Comparison of ENCODE assay signal across 8 cellular contexts in genomic region chr3:127544151-127544805, GRCh38. TPM values are rescaled to one million over a fixed set of nuclear protein-coding genes. Genes with fewer than 3 reads are reported as not detected.
DNase-seq lines count a peak whose midpoint lies in the region; ATAC-seq, FAIRE-seq and TF ChIP-seq lines count a peak whose summit lies in the region.

No MANE protein-coding gene starts in this region.

- no peaks in the 10 kb centered on the region for H3K27me3 ChIP-seq in RWPE2 (ENCODE audit: insufficient read depth, poor library complexity, severe bottlenecking)
- H3K27me3 ChIP-seq in osteoblast (ENCODE audit: insufficient read depth, low read length): peaks cover 12% of the 10 kb centered on the region
- H3K27me3 ChIP-seq in tibial artery: no peaks in the 10 kb centered on the region

- no peak overlapping the region for H3K4me2 ChIP-seq in osteoblast (ENCODE audit: insufficient read depth, low read length)

- DNase-seq in AG20443 (ENCODE audit: low spot score) (peak; percentile 93), GM19239 (ENCODE audit: insufficient read length, low spot score) (peak; percentile 90), LHCN-M2 (ENCODE audit: low read depth) (peak; percentile 55), RWPE2 (ENCODE audit: low spot score) (no peak), foreskin fibroblast (peak; percentile 47 to 78), osteoblast (ENCODE audit: insufficient read length, low spot score, missing footprints) (peak; percentile 99), tibial artery (peak; percentile 65 to 79)
- peak; percentile 38 for DNase-seq in activated T-helper 2 cell treated with anti-CD3 and anti-CD28 coated beads, Interferon-gamma antibody, Interleukin-2, Interleukin-4, amounts not matched to agents 10 μg/mL and 5 μg/mL and 100 μg/mL, durations not matched to agents 14 hours and 24 hours and 36 hours (ENCODE audit: low spot score)

- no peak overlapping the region for H3K27ac ChIP-seq in RWPE2 (ENCODE audit: poor library complexity, severe bottlenecking)
- no peak overlapping the region for H3K27ac ChIP-seq in osteoblast (ENCODE audit: low read depth, low read length)
- H3K27ac ChIP-seq in tibial artery: no peak overlapping the region

- no peak overlapping the region for H3K4me3 Mint-ChIP-seq in activated T-helper 2 cell treated with anti-CD3 and anti-CD28 coated beads, Interferon-gamma antibody, Interleukin-2, Interleukin-4, amounts not matched to agents 10 μg/mL and 5 μg/mL and 100 μg/mL, durations not matched to agents 14 hours and 24 hours and 36 hours (ENCODE audit: low read depth)

- no peaks in the 10 kb centered on the region for H3K36me3 Mint-ChIP-seq in activated T-helper 2 cell treated with anti-CD3 and anti-CD28 coated beads, Interferon-gamma antibody, Interleukin-2, Interleukin-4, amounts not matched to agents 10 μg/mL and 5 μg/mL and 100 μg/mL, durations not matched to agents 14 hours and 24 hours and 36 hours (ENCODE audit: low read depth)

- H4K20me1 ChIP-seq in osteoblast (ENCODE audit: insufficient read depth, low read length): no peaks in the 10 kb centered on the region

- H3K4me1 Mint-ChIP-seq in activated T-helper 2 cell treated with anti-CD3 and anti-CD28 coated beads, Interferon-gamma antibody, Interleukin-2, Interleukin-4, amounts not matched to agents 10 μg/mL and 5 μg/mL and 100 μg/mL, durations not matched to agents 14 hours and 24 hours and 36 hours (ENCODE audit: low read depth): peaks cover 10% of the 10 kb centered on the region

- no peak overlapping the region for H3K4me3 ChIP-seq in RWPE2 (ENCODE audit: severe bottlenecking)
- H3K4me3 ChIP-seq in foreskin fibroblast (ENCODE audit: low read depth in 1 of 2, low read length in 2 of 2): no peak overlapping the region
- H3K4me3 ChIP-seq in osteoblast (ENCODE audit: insufficient read depth, low read length): no peak overlapping the region
- H3K4me3 ChIP-seq in tibial artery: no peak overlapping the region

- H2AFZ ChIP-seq in osteoblast (ENCODE audit: low read length): no peak overlapping the region

- no peaks in the 10 kb centered on the region for H3K4me1 ChIP-seq in RWPE2 (ENCODE audit: insufficient read depth, poor library complexity, severe bottlenecking)
- H3K4me1 ChIP-seq in osteoblast (ENCODE audit: insufficient read depth, low read length): peaks cover 5% of the 10 kb centered on the region
- peaks cover 0 to 26% (median 17%) of the 10 kb centered on the region in 4 donors for H3K4me1 ChIP-seq in tibial artery

- FAIRE-seq in GM19239 (lab: Jason Lieb, UNC): peak; percentile 87

- H3K36me3 ChIP-seq in RWPE2 (ENCODE audit: low read depth) (no peaks in the 10 kb centered on the region), osteoblast (ENCODE audit: insufficient read depth, low read length) (no peaks in the 10 kb centered on the region), tibial artery (no peaks in the 10 kb centered on the region)

- H3K9me3 ChIP-seq in RWPE2 (ENCODE audit: severe bottlenecking) (no peaks in the 10 kb centered on the region), osteoblast (ENCODE audit: low read depth, low read length) (no peaks in the 10 kb centered on the region), tibial artery (no peaks in the 10 kb centered on the region)

- TF ChIP-seq CTCF in RWPE2 (IDR thresholded peaks at IDR 0.05; ENCODE audit: poor library complexity, severe bottlenecking) (peak; percentile 82), foreskin fibroblast (IDR thresholded peaks at IDR 0.05; ENCODE audit: low read depth, low read length) (peak; percentile 88), osteoblast (IDR thresholded peaks at IDR 0.05; ENCODE audit: extremely low read depth, low read depth, low read length) (peak; percentile 80), tibial artery (IDR thresholded peaks at IDR 0.05) (peak; percentile 66 to 72)

- H3K9me3 Mint-ChIP-seq in activated T-helper 2 cell treated with anti-CD3 and anti-CD28 coated beads, Interferon-gamma antibody, Interleukin-2, Interleukin-4, amounts not matched to agents 10 μg/mL and 5 μg/mL and 100 μg/mL, durations not matched to agents 14 hours and 24 hours and 36 hours: no peaks in the 10 kb centered on the region

- peaks cover 15% of the 10 kb centered on the region for H3K27me3 Mint-ChIP-seq in activated T-helper 2 cell treated with anti-CD3 and anti-CD28 coated beads, Interferon-gamma antibody, Interleukin-2, Interleukin-4, amounts not matched to agents 10 μg/mL and 5 μg/mL and 100 μg/mL, durations not matched to agents 14 hours and 24 hours and 36 hours (ENCODE audit: low read depth)

- H3K27ac Mint-ChIP-seq in activated T-helper 2 cell treated with anti-CD3 and anti-CD28 coated beads, Interferon-gamma antibody, Interleukin-2, Interleukin-4, amounts not matched to agents 10 μg/mL and 5 μg/mL and 100 μg/mL, durations not matched to agents 14 hours and 24 hours and 36 hours: no peak overlapping the region

- intact Hi-C loops in activated T-helper 2 cell treated with anti-CD3 and anti-CD28 coated beads, Interferon-gamma antibody, Interleukin-2, Interleukin-4, amounts not matched to agents 10 μg/mL and 5 μg/mL and 100 μg/mL, durations not matched to agents 14 hours and 24 hours and 36 hours (cut with micrococcal nuclease): loop anchor here (2.0 to 10.0 kb wide), 3 partner anchors 169 to 865 kb away; no protein-coding TSS in a partner anchor
- intact Hi-C loops in tibial artery (cut with DNase I; ENCODE audit: low total_unique reads): loop anchor here (10.0 kb wide), 2 partner anchors 789 to 1019 kb away; partner anchors contain the start of gene CHST13

- H3K79me2 ChIP-seq in osteoblast (ENCODE audit: insufficient read depth, low read length): no peaks in the 10 kb centered on the region

- ATAC-seq in RWPE2 (ENCODE audit: low read depth): peak; percentile 84

RNA-seq across cellular contexts. Expression of gene TPRA1, which starts 46.3 kb away (rescaled TPM):
- total RNA-seq in LHCN-M2 (2014; rRNA removed) (55.1 and 67.6 TPM in 2 replicates), osteoblast (29.5 and 30.4 TPM in 2 replicates)
- polyA plus RNA-seq in LHCN-M2 (2012): 45.6 TPM
- total RNA-seq in activated T-helper 2 cell treated with anti-CD3 and anti-CD28 coated beads, Interferon-gamma antibody, Interleukin-2, Interleukin-4, amounts not matched to agents 10 μg/mL and 5 μg/mL and 100 μg/mL, durations not matched to agents 14 hours and 24 hours and 36 hours: 36.0 and 37.1 TPM in 2 replicates

RNA-seq across cellular contexts. Expression of gene MCM2, which starts 53.9 kb away (rescaled TPM):
- total RNA-seq in LHCN-M2 (2014; rRNA removed) (127 and 128 TPM in 2 replicates), osteoblast (14.5 and 15.3 TPM in 2 replicates)
- polyA plus RNA-seq in LHCN-M2 (2012): 46.5 TPM
- total RNA-seq in activated T-helper 2 cell treated with anti-CD3 and anti-CD28 coated beads, Interferon-gamma antibody, Interleukin-2, Interleukin-4, amounts not matched to agents 10 μg/mL and 5 μg/mL and 100 μg/mL, durations not matched to agents 14 hours and 24 hours and 36 hours: 196 and 215 TPM in 2 replicates
